In genomic region chr11:112795142-112795815, GRCh38 we compare ENCODE assay signal across 8 cellular contexts.
DNase-seq lines count a peak whose midpoint lies in the region; ATAC-seq, FAIRE-seq and TF ChIP-seq lines count a peak whose summit lies in the region.
"Had no signal": no experiment of that assay in that cellular context is flagged by ENCODE, and none has a peak within 500 bp of the region (broad histone marks: within the 10 kb centered on the region; RNA-seq: fewer than 3 reads in every experiment).

No MANE protein-coding gene starts in this region.

- intact Hi-C loops in endothelial cell of umbilical vein (cut with micrococcal nuclease): loop anchor here (1.0 to 10.0 kb wide), 3 partner anchors 207 to 500 kb away; no protein-coding TSS in a partner anchor

- no peak overlapping the region for H4K8ac ChIP-seq in trophoblast cell (ENCODE audit: low read depth, low read length)

- H2BK5ac ChIP-seq in trophoblast cell (ENCODE audit: low read depth, low read length, poor library complexity): no peak overlapping the region

- no peak overlapping the region for H3K27ac ChIP-seq in RWPE2 (ENCODE audit: poor library complexity, severe bottlenecking)
- H3K27ac ChIP-seq in endothelial cell of umbilical vein (ENCODE audit: insufficient read depth, low read depth, low read length): no peak overlapping the region
- H3K27ac ChIP-seq in trophoblast cell (ENCODE audit: low read depth, low read length): no peak overlapping the region

- no peak overlapping the region for H3K14ac ChIP-seq in trophoblast cell (ENCODE audit: low read length)

- no peaks in the 10 kb centered on the region for H3K4me1 ChIP-seq in RWPE2 (ENCODE audit: insufficient read depth, poor library complexity, severe bottlenecking)
- no peaks in the 10 kb centered on the region for H3K4me1 ChIP-seq in endothelial cell of umbilical vein (ENCODE audit: control insufficient read depth, extremely low read depth, insufficient read depth, low read length)
- peaks cover 8 to 14% of the 10 kb centered on the region in 2 experiments for H3K4me1 ChIP-seq in trophoblast cell (ENCODE audit: control insufficient read depth in 1 of 2, insufficient read depth in 2 of 2, low read length in 2 of 2)

- no peak overlapping the region for H2BK12ac ChIP-seq in trophoblast cell (ENCODE audit: low read length)

- WGBS in trophoblast cell (ENCODE audit: extremely low coverage, insufficient coverage, insufficient read length): no CpG with 5 or more reads among the region's 14 CpGs

- DNase-seq in GM03348 (ENCODE audit: low spot score): peak; percentile 78
- DNase-seq in RWPE2 (ENCODE audit: low spot score): no peak
- DNase-seq in endothelial cell of umbilical vein (ENCODE audit: low read depth, low spot score): no peak
- peak; percentile 46 to 77 for DNase-seq in trophoblast cell
- DNase-seq in amniotic stem cell (lab: John Stamatoyannopoulos, UW): no peak
- no peak for DNase-seq in epidermal melanocyte (ENCODE audit: insufficient read length, low spot score)

- dilution Hi-C loops in endothelial cell of umbilical vein (cut with MboI; ENCODE audit: extremely low pct_ligation_motif_present, low sequenced_read_pairs): no loop called here

- H2BK120ac ChIP-seq in trophoblast cell (ENCODE audit: insufficient read depth, low read length, poor library complexity): no peak overlapping the region

- TF ChIP-seq CTCF in RWPE2 (IDR thresholded peaks at IDR 0.05; ENCODE audit: poor library complexity, severe bottlenecking): peak; percentile 70
- peak; percentile 25 to 31 for TF ChIP-seq CTCF in endothelial cell of umbilical vein (IDR thresholded peaks at IDR 0.05; ENCODE audit: extremely low read depth in 1 of 2, insufficient read depth in 1 of 2, low read depth in 1 of 2, low read length in 2 of 2)

- H3K36me3 ChIP-seq in RWPE2 (ENCODE audit: low read depth) (no peaks in the 10 kb centered on the region), endothelial cell of umbilical vein (ENCODE audit: control insufficient read depth in 2 of 2, extremely low read depth in 1 of 2, insufficient read depth in 2 of 2, low read length in 2 of 2) (no peaks in the 10 kb centered on the region), trophoblast cell (ENCODE audit: control insufficient read depth in 1 of 2, insufficient read depth in 2 of 2, low read length in 2 of 2) (no peaks in the 10 kb centered on the region)

- no peak overlapping the region for H4K12ac ChIP-seq in trophoblast cell (ENCODE audit: low read depth, low read length)

- CTCF ChIA-PET in endothelial cell of umbilical vein (lab: Charles Lee): interaction anchor here (0.6 to 1.8 kb wide), 3 partner anchors 203 to 209 kb away, joined by 3 to 28 read pairs (median 3); no protein-coding TSS in a partner anchor

- no peaks in the 10 kb centered on the region for H4K20me1 ChIP-seq in endothelial cell of umbilical vein (replicated peaks; ENCODE audit: control insufficient read depth, extremely low read depth, insufficient read depth, low read length)

- POLR2A ChIA-PET in endothelial cell of umbilical vein (lab: Charles Lee): no interaction called here

- H3K9me3 ChIP-seq in RWPE2 (ENCODE audit: severe bottlenecking): no peaks in the 10 kb centered on the region
- H3K9me3 ChIP-seq in endothelial cell of umbilical vein (replicated peaks; ENCODE audit: control insufficient read depth, insufficient read depth, low read length): no peaks in the 10 kb centered on the region
- peaks cover 1% of the 10 kb centered on the region for H3K9me3 ChIP-seq in trophoblast cell (ENCODE audit: insufficient read depth, low read depth, low read length)

- H3K18ac ChIP-seq in trophoblast cell (ENCODE audit: low read length): no peak overlapping the region

- H3K27me3 ChIP-seq in RWPE2 (ENCODE audit: insufficient read depth, poor library complexity, severe bottlenecking): no peaks in the 10 kb centered on the region
- H3K27me3 ChIP-seq in endothelial cell of umbilical vein (ENCODE audit: control insufficient read depth in 2 of 2, insufficient read depth in 2 of 2, low read length in 2 of 2): no peaks in the 10 kb centered on the region
- no peaks in the 10 kb centered on the region for H3K27me3 ChIP-seq in trophoblast cell (ENCODE audit: insufficient read depth, low read length)

- H3K4ac ChIP-seq in trophoblast cell (ENCODE audit: low read depth, low read length): no peak overlapping the region

- H3K4me2 ChIP-seq in endothelial cell of umbilical vein (ENCODE audit: insufficient read depth, low read length): no peak overlapping the region
- no peak overlapping the region for H3K4me2 ChIP-seq in trophoblast cell (ENCODE audit: low read length)

- H3K4me3 ChIP-seq in RWPE2 (ENCODE audit: severe bottlenecking): no peak overlapping the region
- H3K4me3 ChIP-seq in endothelial cell of umbilical vein (replicated peaks in 1 of 3; ENCODE audit: insufficient read depth in 1 of 3, low read depth in 1 of 3, low read length in 3 of 3): no peak overlapping the region
- no peak overlapping the region for H3K4me3 ChIP-seq in trophoblast cell (ENCODE audit: low read depth, low read length)

- H2AFZ ChIP-seq in endothelial cell of umbilical vein (ENCODE audit: low read depth, low read length): no peak overlapping the region
- H2AFZ ChIP-seq in trophoblast cell (ENCODE audit: insufficient read depth, low read length, poor library complexity): no peak overlapping the region

- FAIRE-seq in endothelial cell of umbilical vein (lab: Jason Lieb, UNC): no peak

- peak; percentile 55 for ATAC-seq in HG03159 (IDR thresholded peaks at IDR 0.05; ENCODE audit: unreplicated experiment)
- peak; percentile 73; the same call in 2 of the 3 replicates for ATAC-seq in RWPE2 (ENCODE audit: low read depth)
- ATAC-seq: naive thymus-derived CD4-positive, alpha-beta T cell had no signal

- H3K79me1 ChIP-seq in trophoblast cell (ENCODE audit: low read length): peaks cover 2% of the 10 kb centered on the region

- H3K9me1 ChIP-seq in endothelial cell of umbilical vein (replicated peaks; ENCODE audit: control insufficient read depth, extremely low read depth, insufficient read depth, low read length): no peaks in the 10 kb centered on the region

- H3K79me2 ChIP-seq in endothelial cell of umbilical vein (ENCODE audit: control insufficient read depth, insufficient read depth, low read length): no peaks in the 10 kb centered on the region
- no peaks in the 10 kb centered on the region for H3K79me2 ChIP-seq in trophoblast cell (ENCODE audit: control insufficient read depth, insufficient read depth, low read length, poor library complexity)

- BruUV-seq in endothelial cell of umbilical vein (replicated peaks; lab: Mats Ljungman, UMichigan): no TSS peak

- H4K91ac ChIP-seq in trophoblast cell (ENCODE audit: low read depth, low read length): no peak overlapping the region

- H3K9ac ChIP-seq in endothelial cell of umbilical vein (replicated peaks; ENCODE audit: extremely low read depth, insufficient read depth, low read length) (no peak overlapping the region), trophoblast cell (ENCODE audit: low read length) (no peak overlapping the region)

- no peak for TF ChIP-seq POLR2A in endothelial cell of umbilical vein (IDR thresholded peaks at IDR 0.05; ENCODE audit: low read depth, low read length)

- H3K23ac ChIP-seq in trophoblast cell (ENCODE audit: low read length): no peak overlapping the region

- no peak overlapping the region for H2AK5ac ChIP-seq in trophoblast cell (ENCODE audit: low read length)

TF ChIP-seq in endothelial cell of umbilical vein, 7 proteins besides CTCF, POLR2A, EP300 and RAD21:
- no peak for TF ChIP-seq FOS (IDR thresholded peaks at IDR 0.05; ENCODE audit: borderline replicate concordance, insufficient read depth, low read length)
- TF ChIP-seq GATA2 (IDR thresholded peaks at IDR 0.05; ENCODE audit: insufficient read depth, insufficient read length, low read depth, low read length): no peak
- TF ChIP-seq EZH2 (IDR thresholded peaks at IDR 0.05; ENCODE audit: borderline replicate concordance, low read depth, low read length, severe bottlenecking): no peak
- TF ChIP-seq MYC (IDR thresholded peaks at IDR 0.05; ENCODE audit: low read depth, low read length): no peak
- TF ChIP-seq POLR2AphosphoS5 (IDR thresholded peaks at IDR 0.05; ENCODE audit: insufficient read depth, low read depth, low read length): no peak
- no peak for TF ChIP-seq JUN (IDR thresholded peaks at IDR 0.05; ENCODE audit: borderline replicate concordance, insufficient read depth, insufficient read length, low read depth)
- no peak for TF ChIP-seq MAX (IDR thresholded peaks at IDR 0.05; ENCODE audit: insufficient read depth, insufficient read length)

Comparison
In these comparisons a context has a peak if more than half of its experiments do, and no peak if none do; other contexts are left out.
1. DNase-seq: peak in GM03348 (single experiment) and trophoblast cell (2 of 2); none in RWPE2 (single experiment), endothelial cell of umbilical vein (single experiment), amniotic stem cell (single experiment) and epidermal melanocyte (single experiment).